Comparison of ENCODE assay signal across 28 cellular contexts in genomic region chr17:39996789-39997188, GRCh38. TPM values are rescaled to one million over a fixed set of nuclear protein-coding genes. Genes with fewer than 3 reads are reported as not detected.
DNase-seq lines count a peak whose midpoint lies in the region; ATAC-seq and TF ChIP-seq lines count a peak whose summit lies in the region.
"Had no signal": no experiment of that assay in that cellular context is flagged by ENCODE, and none has a peak within 500 bp of the region (broad histone marks: within the 10 kb centered on the region; RNA-seq: fewer than 3 reads in every experiment).

No MANE protein-coding gene starts in this region.

- peak; percentile 14 for ATAC-seq in left lung
- no peak for ATAC-seq in gastrocnemius medialis
- ATAC-seq: stimulated activated memory B cell treated with anti-CD40 and anti-IgM and Interleukin-4, amounts not matched to agents 10 μg/mL and 1 μg/mL and 100 μg/mL, for 72 hours had no signal

- no peak overlapping the region for H3K4me3 ChIP-seq in esophagus muscularis mucosa
- H3K4me3 ChIP-seq in left lung: no peak overlapping the region
- no peak overlapping the region for H3K4me3 ChIP-seq in gastrocnemius medialis
- H3K4me3 ChIP-seq in dorsolateral prefrontal cortex: no peak overlapping the region
- H3K4me3 ChIP-seq: hepatocyte, lung, uterus had no signal

- in situ Hi-C loops in gastrocnemius medialis (cut with MboI; ENCODE audit: low sequenced_read_pairs in 4 of 4) (no loop called here), GM13976 (cut with MboI; ENCODE audit: low sequenced_read_pairs, unreplicated experiment) (no loop called here)

- H2BK20ac ChIP-seq in H9 (ENCODE audit: low read depth, low read length, poor library complexity, severe bottlenecking): no peak overlapping the region

- no peak overlapping the region for H4K5ac ChIP-seq in H9 (ENCODE audit: insufficient read length, low read depth, low read length)

- H3K9me3 ChIP-seq in H9 (ENCODE audit: control insufficient read depth, low read depth, low read length) (no peaks in the 10 kb centered on the region), esophagus muscularis mucosa (no peaks in the 10 kb centered on the region), left lung (no peaks in the 10 kb centered on the region), gastrocnemius medialis (no peaks in the 10 kb centered on the region)
- H3K9me3 ChIP-seq: SK-N-SH, uterus had no signal

- DNase-seq in H9 (no peak), esophagus muscularis mucosa (ENCODE audit: extremely low spot score) (no peak), left lung (peak; percentile 43 to 72), gastrocnemius medialis (peak; percentile 22 to 57), GM13976 (ENCODE audit: low spot score) (no peak), dorsolateral prefrontal cortex (no peak), NCI-H187 treated with DMSO at 0.1 percent for 48 hours (lab: John Stamatoyannopoulos, UW) (no peak), globus pallidus (ENCODE audit: low spot score) (no peak)
- DNase-seq: activated CD4-positive, alpha-beta T cell treated with anti-CD3 and anti-CD28 coated beads for 4 hours; cerebellar nuclear complex; HFFc6; IMR-90; NCI-H1092; NCI-H187; NCI-H69; RPMI8226; SK-N-SH; stimulated activated CD4-positive, alpha-beta T cell treated with anti-CD3 and anti-CD28 coated beads, Interleukin-2, amount 100 ng/mL, for 48 hours; T-helper 2 cell had no signal

- H3K36me3 ChIP-seq in esophagus muscularis mucosa: peaks cover 53 to 74% (median 69%) of the 10 kb centered on the region in 4 donors
- peaks cover 0 to 70% of the 10 kb centered on the region in 2 donors for H3K36me3 ChIP-seq in left lung
- peaks cover 0 to 62% of the 10 kb centered on the region in 2 donors for H3K36me3 ChIP-seq in gastrocnemius medialis
- H3K36me3 ChIP-seq: uterus had no signal

- H3K79me2 ChIP-seq in H9 (ENCODE audit: insufficient read depth, low read length): no peaks in the 10 kb centered on the region
- H3K79me2 ChIP-seq: hepatocyte had no signal

- H3K4ac ChIP-seq in H9 (ENCODE audit: low read depth, low read length): no peak overlapping the region

- TF ChIP-seq POLR2A in esophagus muscularis mucosa (IDR thresholded peaks at IDR 0.05; ENCODE audit: low read depth) (no peak), gastrocnemius medialis (IDR thresholded peaks at IDR 0.05) (no peak)

- H3K18ac ChIP-seq in H9 (ENCODE audit: insufficient read length, low read depth, low read length): no peak overlapping the region

- H4K8ac ChIP-seq in H9 (replicated peaks; ENCODE audit: insufficient read length, low read depth, low read length): no peak overlapping the region

- H3K23ac ChIP-seq in H9 (ENCODE audit: insufficient read length, low read depth, low read length): no peak overlapping the region

- H3K9ac ChIP-seq in H9 (ENCODE audit: extremely low read depth, insufficient read length, low read length): no peak overlapping the region
- H3K9ac ChIP-seq: SK-N-SH had no signal

- no peak overlapping the region for H2BK5ac ChIP-seq in H9 (ENCODE audit: insufficient read length, low read length)

- H3K27me3 Mint-ChIP-seq in H9 (ENCODE audit: low read depth): no peaks in the 10 kb centered on the region
- H3K27me3 Mint-ChIP-seq: activated naive CD8-positive, alpha-beta T cell; stimulated activated memory B cell treated with anti-CD40 and anti-IgM and Interleukin-4, amounts not matched to agents 10 μg/mL and 1 μg/mL and 100 μg/mL, for 72 hours had no signal

- H3K27ac ChIP-seq in H9 (ENCODE audit: insufficient read length, low read depth, low read length): no peak overlapping the region
- H3K27ac ChIP-seq in esophagus muscularis mucosa (replicated peaks in 1 of 4): peak overlapping the region in 3 of 4 donors; percentile 5 to 14 (median 9)
- H3K27ac ChIP-seq in left lung: no peak overlapping the region
- peak overlapping the region in 1 of 4 donors; percentile 15 for H3K27ac ChIP-seq in gastrocnemius medialis
- H3K27ac ChIP-seq in dorsolateral prefrontal cortex: peak overlapping the region in 2 of 59 donors; percentile 10 to 12
- H3K27ac ChIP-seq: C4-2B, hepatocyte had no signal

- no peaks in the 10 kb centered on the region for H3K79me1 ChIP-seq in H9 (ENCODE audit: insufficient read depth, low read depth, low read length, poor library complexity, severe bottlenecking)

- no peak overlapping the region for H3K4me2 ChIP-seq in H9 (ENCODE audit: insufficient read depth, insufficient read length, low read length)
- H3K4me2 ChIP-seq: hepatocyte, SK-N-SH had no signal

- no peak overlapping the region for H2BK120ac ChIP-seq in H9 (ENCODE audit: low read depth, low read length, poor library complexity, severe bottlenecking)

- peak overlapping the region in 2 of 3 experiments; percentile 59 to 79; a peak in 2 of 7 replicates for H3K27ac Mint-ChIP-seq in H9
- H3K27ac Mint-ChIP-seq: activated naive CD8-positive, alpha-beta T cell; HFFc6; stimulated activated memory B cell treated with anti-CD40 and anti-IgM and Interleukin-4, amounts not matched to agents 10 μg/mL and 1 μg/mL and 100 μg/mL, for 72 hours had no signal

- H3T11ph ChIP-seq in H9 (ENCODE audit: low read length): no peak overlapping the region

- no peak for TF ChIP-seq EP300 in esophagus muscularis mucosa (IDR thresholded peaks at IDR 0.05)

- H3K27me3 ChIP-seq in H9 (ENCODE audit: insufficient read depth, low read length): no peaks in the 10 kb centered on the region
- H3K27me3 ChIP-seq in esophagus muscularis mucosa: no peaks in the 10 kb centered on the region
- H3K27me3 ChIP-seq in left lung: no peaks in the 10 kb centered on the region
- no peaks in the 10 kb centered on the region for H3K27me3 ChIP-seq in gastrocnemius medialis
- H3K27me3 ChIP-seq in dorsolateral prefrontal cortex: no peaks in the 10 kb centered on the region
- H3K27me3 ChIP-seq: hepatocyte, uterus had no signal

- WGBS in H9 (ENCODE audit: extremely low coverage, insufficient read length, low lambda C conversion rate): no CpG with 5 or more reads among the region's 6 CpGs
- WGBS in esophagus muscularis mucosa: 39% methylated on average over 6 of the region's 6 CpGs

- H3K36me3 Mint-ChIP-seq in H9 (ENCODE audit: insufficient read depth in 1 of 3, low read depth in 3 of 3): peaks cover 43 to 62% (median 53%) of the 10 kb centered on the region in 3 experiments; a peak in 6 of 7 replicates

- H3K4me1 ChIP-seq in H9 (ENCODE audit: insufficient read depth, low read length) (no peaks in the 10 kb centered on the region), esophagus muscularis mucosa (peaks cover 0 to 16% (median 4%) of the 10 kb centered on the region in 4 donors), left lung (no peaks in the 10 kb centered on the region), gastrocnemius medialis (no peaks in the 10 kb centered on the region)
- H3K4me1 ChIP-seq: uterus had no signal

- H3K4me3 Mint-ChIP-seq in H9: no peak overlapping the region
- H3K4me3 Mint-ChIP-seq: activated naive CD8-positive, alpha-beta T cell; HFFc6; neural crest cell; stimulated activated memory B cell treated with anti-CD40 and anti-IgM and Interleukin-4, amounts not matched to agents 10 μg/mL and 1 μg/mL and 100 μg/mL, for 72 hours had no signal

- H4K91ac ChIP-seq in H9 (ENCODE audit: insufficient read length, low read depth, low read length): no peak overlapping the region

- no peak for TF ChIP-seq CTCF in H9 (conservative IDR thresholded peaks at IDR 0.05)
- no peak for TF ChIP-seq CTCF in esophagus muscularis mucosa (IDR thresholded peaks at IDR 0.05)
- no peak for TF ChIP-seq CTCF in left lung (IDR thresholded peaks at IDR 0.05)
- no peak for TF ChIP-seq CTCF in gastrocnemius medialis (IDR thresholded peaks at IDR 0.05 in 4 of 5, conservative IDR thresholded peaks at IDR 0.05 in 1 of 5)
- TF ChIP-seq CTCF in GM13976 (IDR thresholded peaks at IDR 0.05; ENCODE audit: borderline replicate concordance, control extremely low read depth, extremely low read depth, insufficient read depth, missing control alignments): no peak
- TF ChIP-seq CTCF in dorsolateral prefrontal cortex (IDR thresholded peaks at IDR 0.05 in 54 of 56, conservative IDR thresholded peaks at IDR 0.05 in 2 of 56; ENCODE audit: low read depth in 1 of 56, partially characterized antibody in 56 of 56): no peak

- intact Hi-C loops in esophagus muscularis mucosa (cut with DNase I): no loop called here
- intact Hi-C loops in left lung (cut with DNase I): no loop called here
- intact Hi-C loops in gastrocnemius medialis (cut with DNase I; ENCODE audit: low total_unique reads): no loop called here
- intact Hi-C loops in dorsolateral prefrontal cortex (cut with DNase I): no loop called here

- no peak overlapping the region for H2BK12ac ChIP-seq in H9 (ENCODE audit: insufficient read length, low read depth, low read length)

- H3K14ac ChIP-seq in H9 (ENCODE audit: insufficient read depth, low read length): no peak overlapping the region

- H4K20me1 ChIP-seq in H9 (ENCODE audit: control insufficient read depth, insufficient read depth, insufficient read length): no peaks in the 10 kb centered on the region

- H3K56ac ChIP-seq in H9 (ENCODE audit: insufficient read length, low read depth, low read length): no peak overlapping the region

- no peak overlapping the region for H2BK15ac ChIP-seq in H9 (ENCODE audit: low read depth, low read length)

- H2AFZ ChIP-seq in H9 (ENCODE audit: low read length): no peak overlapping the region
- H2AFZ ChIP-seq: hepatocyte had no signal

- H3K4me1 Mint-ChIP-seq in H9: no peaks in the 10 kb centered on the region
- H3K4me1 Mint-ChIP-seq: neural crest cell; stimulated activated memory B cell treated with anti-CD40 and anti-IgM and Interleukin-4, amounts not matched to agents 10 μg/mL and 1 μg/mL and 100 μg/mL, for 72 hours had no signal

- H3K23me2 ChIP-seq in H9 (ENCODE audit: insufficient read length, low read depth, low read length, poor library complexity, severe bottlenecking): no peaks in the 10 kb centered on the region

- no peaks in the 10 kb centered on the region for H3K9me3 Mint-ChIP-seq in H9
- H3K9me3 Mint-ChIP-seq: HFFc6; neural crest cell; stimulated activated memory B cell treated with anti-CD40 and anti-IgM and Interleukin-4, amounts not matched to agents 10 μg/mL and 1 μg/mL and 100 μg/mL, for 72 hours had no signal

- H2AK5ac ChIP-seq in H9 (ENCODE audit: insufficient read length, low read length): no peak overlapping the region

RNA-seq across cellular contexts. Expression of gene PSMD3, which starts 16.2 kb away (rescaled TPM):
- total RNA-seq in H9 (2021) (174 and 177 TPM in 2 replicates), esophagus muscularis mucosa (100 to 1,000 TPM in 1 of 4 donors, 10 to 100 TPM in 3; 58.1 to 117 (median 84.0) TPM), left lung (100 to 1,000 TPM in 1 of 2 donors, 10 to 100 TPM in 1; 72.8 to 117 TPM), gastrocnemius medialis (100 to 1,000 TPM; 211 to 364 (median 329) TPM), dorsolateral prefrontal cortex (100 to 1,000 TPM in 50 of 120 experiments, 10 to 100 TPM in 70; 70.5 to 136 (median 98.5) TPM)

RNA-seq across cellular contexts. Expression of gene CSF3, which starts 18.5 kb away (rescaled TPM):
- total RNA-seq in H9 (2021) (not detected in 2 replicates), esophagus muscularis mucosa (10 to 100 TPM in 1 of 4 donors, under 1 TPM in 3; 0.32 to 19.4 (median 0.58) TPM), left lung (1 to 10 TPM in 1 of 2 donors, under 1 TPM in 1; 0.61 to 1.7 TPM), gastrocnemius medialis (10 to 100 TPM; 11.4 to 20.6 (median 16.3) TPM), dorsolateral prefrontal cortex (100 to 1,000 TPM in 1 of 120 experiments, 10 to 100 TPM in 8, 1 to 10 TPM in 30, under 1 TPM in 25, not detected in 56; 0.30 to 105 (median 1.8) TPM)
- total RNA-seq: hepatocyte, IMR-90, neural crest cell, temporal lobe had no signal

RNA-seq across cellular contexts. Expression of gene GSDMA, which starts 34.0 kb away (rescaled TPM):
- total RNA-seq in H9 (2021) (not detected in 2 replicates), esophagus muscularis mucosa (under 1 TPM in 3 of 4 donors, not detected in 1; 0.11 to 0.99 (median 0.45) TPM), left lung (under 1 TPM in 1 of 2 donors, not detected in 1; 0.76 TPM), gastrocnemius medialis (under 1 TPM in 2 of 4 donors, not detected in 2; 0.16 to 0.26 TPM), dorsolateral prefrontal cortex (1 to 10 TPM in 1 of 120 experiments, under 1 TPM in 5, not detected in 114; 0.22 to 1.3 (median 0.35) TPM)
- total RNA-seq: hepatocyte, IMR-90, neural crest cell, pulmonary artery endothelial cell had no signal

RNA-seq across cellular contexts. Expression of gene MED24, which starts 57.4 kb away (rescaled TPM):
- total RNA-seq in H9 (2021) (104 and 105 TPM in 2 replicates), esophagus muscularis mucosa (10 to 100 TPM; 33.6 to 43.6 (median 37.4) TPM), left lung (10 to 100 TPM; 72.0 to 75.2 TPM), gastrocnemius medialis (100 to 1,000 TPM in 2 of 4 donors, 10 to 100 TPM in 2; 54.2 to 124 (median 93.9) TPM), dorsolateral prefrontal cortex (100 to 1,000 TPM in 59 of 120 experiments, 10 to 100 TPM in 61; 59.5 to 156 (median 99.1) TPM)

Comparison
In these comparisons a context has a peak if more than half of its experiments do, and no peak if none do; other contexts are left out.
1. DNase-seq: peak in left lung (2 of 2) and gastrocnemius medialis (2 of 2); none in H9 (single experiment), esophagus muscularis mucosa (single experiment), GM13976 (single experiment), dorsolateral prefrontal cortex (0 of 10), NCI-H187 treated with DMSO at 0.1 percent for 48 hours (single experiment) and globus pallidus (single experiment).
2. H3K27ac ChIP-seq: peak in esophagus muscularis mucosa (3 of 4); none in H9 (single experiment) and left lung (0 of 2).